9 cellular contexts compared by ENCODE assay signal in the genomic region with DNA sequence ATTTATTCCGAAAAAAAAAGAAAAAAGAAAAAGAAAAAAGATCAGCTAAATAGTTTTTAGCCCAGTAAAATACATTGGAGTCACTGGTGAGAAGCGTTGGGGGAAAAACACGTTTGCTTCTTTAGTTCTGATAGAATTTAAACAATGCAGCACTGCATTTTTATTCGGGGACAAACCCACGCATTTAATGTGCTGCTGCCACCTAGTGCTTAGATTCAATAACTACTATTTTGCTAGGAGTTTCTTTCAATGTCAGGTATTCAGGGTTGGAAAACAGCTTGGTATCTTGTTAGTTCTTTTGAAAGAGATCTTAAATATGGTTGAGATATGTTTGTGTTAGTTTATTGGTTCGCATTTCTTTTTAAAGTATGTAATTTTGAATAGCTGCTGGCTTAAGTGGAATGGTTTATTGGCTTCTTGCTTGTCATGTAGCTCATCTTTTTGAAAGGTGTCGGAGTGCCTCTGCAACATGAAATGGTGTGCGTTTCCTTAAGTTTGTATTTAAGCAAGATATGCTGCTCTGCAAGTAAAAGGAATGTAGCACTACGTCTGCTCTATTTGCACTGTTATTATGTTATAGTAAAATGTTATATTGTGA. TPM values are rescaled to one million over a fixed set of nuclear protein-coding genes. Genes with fewer than 3 reads are reported as not detected.
DNase-seq lines count a peak whose midpoint lies in the region; ATAC-seq and TF ChIP-seq lines count a peak whose summit lies in the region.
"Had no signal": no experiment of that assay in that cellular context is flagged by ENCODE, and none has a peak within 500 bp of the region (broad histone marks: within the 10 kb centered on the region; RNA-seq: fewer than 3 reads in every experiment).

No MANE protein-coding gene starts in this region.

- H3K9me3 ChIP-seq in CD4-positive, CD25-positive, alpha-beta regulatory T cell (ENCODE audit: control insufficient read depth in 2 of 2, low read length in 2 of 2), result no peaks in the 10 kb centered on the region
- H3K9me3 ChIP-seq in OCI-LY7 (ENCODE audit: low read length) (no peaks in the 10 kb centered on the region), breast epithelium (no peaks in the 10 kb centered on the region), left lung (no peaks in the 10 kb centered on the region), tibial artery (no peaks in the 10 kb centered on the region)

- H3K36me3 Mint-ChIP-seq in CD4-positive, CD25-positive, alpha-beta regulatory T cell, result no peaks in the 10 kb centered on the region

- H3K27ac ChIP-seq in CD4-positive, CD25-positive, alpha-beta regulatory T cell (ENCODE audit: insufficient read depth, low read length, poor library complexity, severe bottlenecking), result no peak overlapping the region
- H3K27ac ChIP-seq in OCI-LY7 (ENCODE audit: low read depth, low read length, poor library complexity, severe bottlenecking) (no peak overlapping the region), breast epithelium (no peak overlapping the region), left lung (no peak overlapping the region), tibial artery (no peak overlapping the region)

- ATAC-seq in CD4-positive, CD25-positive, alpha-beta regulatory T cell (ENCODE audit: low read depth in 2 of 2), result peak in 1 of 2 donors; percentile 53
- ATAC-seq in GM18505 (IDR thresholded peaks at IDR 0.05; ENCODE audit: unreplicated experiment) (peak; percentile 44), left lung (peak; percentile 80), GM21423 (IDR thresholded peaks at IDR 0.05; ENCODE audit: unreplicated experiment) (no peak)

- H3K27me3 Mint-ChIP-seq in CD4-positive, CD25-positive, alpha-beta regulatory T cell, result peaks cover 5% of the 10 kb centered on the region

- H3K4me3 ChIP-seq in CD4-positive, CD25-positive, alpha-beta regulatory T cell (ENCODE audit: low read depth, low read length), result no peak overlapping the region
- no peak overlapping the region for H3K4me3 ChIP-seq in Jurkat, Clone E6-1 (ENCODE audit: low read length)
- H3K4me3 ChIP-seq in OCI-LY7 (ENCODE audit: low read depth, low read length, poor library complexity, severe bottlenecking) (no peak overlapping the region), breast epithelium (no peak overlapping the region), left lung (no peak overlapping the region), tibial artery (no peak overlapping the region)

- no peaks in the 10 kb centered on the region for H3K4me1 ChIP-seq in CD4-positive, CD25-positive, alpha-beta regulatory T cell (ENCODE audit: control insufficient read depth, insufficient read depth, low read length, poor library complexity, severe bottlenecking)
- H3K4me1 ChIP-seq in OCI-LY7 (ENCODE audit: insufficient read depth, low read length, poor library complexity, severe bottlenecking) (no peaks in the 10 kb centered on the region), breast epithelium (no peaks in the 10 kb centered on the region), left lung (no peaks in the 10 kb centered on the region), tibial artery (no peaks in the 10 kb centered on the region)

- no TSS peak for BruUV-seq in OCI-LY7 (replicated peaks; lab: Mats Ljungman, UMichigan)

- H3K27me3 ChIP-seq in CD4-positive, CD25-positive, alpha-beta regulatory T cell (ENCODE audit: control insufficient read depth, insufficient read depth, low read length), result peaks cover 6% of the 10 kb centered on the region
- H3K27me3 ChIP-seq in breast epithelium (no peaks in the 10 kb centered on the region), left lung (no peaks in the 10 kb centered on the region), tibial artery (no peaks in the 10 kb centered on the region)

- H3K4me2 ChIP-seq in OCI-LY7 (ENCODE audit: low read length), result no peak overlapping the region

- H3K9me2 ChIP-seq in OCI-LY7 (ENCODE audit: insufficient read depth, low read length), result no peaks in the 10 kb centered on the region

- CTCF ChIA-PET in OCI-LY7 (lab: Charles Lee; ENCODE audit: unreplicated experiment), result no interaction called here

- H2AFZ ChIP-seq in OCI-LY7 (ENCODE audit: low read length), result no peak overlapping the region

- POLR2A ChIA-PET in OCI-LY7 (lab: Charles Lee), result interaction anchor here (0.6 kb wide), 1 partner anchor 147 kb away, joined by 3 read pairs; no protein-coding TSS in a partner anchor

- H4K20me1 ChIP-seq in OCI-LY7 (ENCODE audit: insufficient read depth, low read length), result no peaks in the 10 kb centered on the region

- TF ChIP-seq POLR2A in GM18505 (IDR thresholded peaks at IDR 0.05; ENCODE audit: borderline replicate concordance, extremely low read depth, insufficient read depth, insufficient read length) (no peak), breast epithelium (IDR thresholded peaks at IDR 0.05) (no peak)

- no peaks in the 10 kb centered on the region for H3K79me2 ChIP-seq in OCI-LY7 (ENCODE audit: insufficient read depth, low read depth, low read length)

- peak in 2 of 3 donors; percentile 35 to 57 for DNase-seq in CD4-positive, CD25-positive, alpha-beta regulatory T cell
- DNase-seq in Jurkat, Clone E6-1 (ENCODE audit: low read depth, low spot score), result peak; percentile 16
- DNase-seq in OCI-LY7 (ENCODE audit: low spot score), result peak; percentile 56
- no peak for DNase-seq in breast epithelium (ENCODE audit: low spot score in 2 of 2)
- DNase-seq in left lung, result no peak
- DNase-seq in tibial artery, result no peak

- TF ChIP-seq CTCF in OCI-LY7 (conservative IDR thresholded peaks at IDR 0.05; ENCODE audit: low read length) (peak; percentile 87), breast epithelium (IDR thresholded peaks at IDR 0.05) (peak in 2 of 3 donors; percentile 44 to 50), left lung (IDR thresholded peaks at IDR 0.05) (peak; percentile 57 to 59), tibial artery (IDR thresholded peaks at IDR 0.05) (peak; percentile 54 to 57)

- H3K4me1 Mint-ChIP-seq in CD4-positive, CD25-positive, alpha-beta regulatory T cell, result no peaks in the 10 kb centered on the region

- H3K9me3 Mint-ChIP-seq in CD4-positive, CD25-positive, alpha-beta regulatory T cell, result no peaks in the 10 kb centered on the region
- H3K9me3 Mint-ChIP-seq: T-helper 1 cell treated with Interleukin-12 subunit alpha and Interleukin-12 subunit beta and Interleukin-4 antibody, amounts not matched to agents 30 μg/mL and 1 μg/mL, for 36 hours had no signal

- H3K36me3 ChIP-seq in CD4-positive, CD25-positive, alpha-beta regulatory T cell (ENCODE audit: control insufficient read depth, insufficient read depth, low read length), result no peaks in the 10 kb centered on the region
- H3K36me3 ChIP-seq in OCI-LY7 (ENCODE audit: insufficient read depth, low read length) (no peaks in the 10 kb centered on the region), breast epithelium (no peaks in the 10 kb centered on the region), left lung (no peaks in the 10 kb centered on the region), tibial artery (no peaks in the 10 kb centered on the region)

- peak overlapping the region in 1 of 3 donors; percentile 21 for H3K27ac Mint-ChIP-seq in CD4-positive, CD25-positive, alpha-beta regulatory T cell
- H3K27ac Mint-ChIP-seq: T-helper 1 cell treated with Interleukin-12 subunit alpha and Interleukin-12 subunit beta and Interleukin-4 antibody, amounts not matched to agents 30 μg/mL and 1 μg/mL, for 36 hours had no signal

- H3K4me3 Mint-ChIP-seq in CD4-positive, CD25-positive, alpha-beta regulatory T cell, result no peak overlapping the region
- H3K4me3 Mint-ChIP-seq: T-helper 1 cell treated with Interleukin-12 subunit alpha and Interleukin-12 subunit beta and Interleukin-4 antibody, amounts not matched to agents 30 μg/mL and 1 μg/mL, for 36 hours had no signal

- intact Hi-C loops in OCI-LY7 (cut with micrococcal nuclease; ENCODE audit: unreplicated experiment), result loop anchor here (2.0 to 5.0 kb wide), 2 partner anchors 453 to 540 kb away; no protein-coding TSS in a partner anchor
- intact Hi-C loops in breast epithelium (cut with DNase I; ENCODE audit: low total_unique reads), result no loop called here
- intact Hi-C loops in left lung (cut with DNase I), result no loop called here
- intact Hi-C loops in tibial artery (cut with DNase I; ENCODE audit: low total_unique reads), result loop anchor here (5.0 kb wide), 1 partner anchor 450 kb away; a partner anchor contains a TSS

RNA-seq across cellular contexts. Expression of a gene that starts 41.9 kb away (rescaled TPM):
- 28.3 TPM for total RNA-seq in CD4-positive, CD25-positive, alpha-beta regulatory T cell
- 10 to 100 TPM; 29.3 to 34.5 (median 32.6) TPM for polyA plus RNA-seq in CD4-positive, CD25-positive, alpha-beta regulatory T cell
- polyA plus RNA-seq in Jurkat, Clone E6-1 (2012; ENCODE audit: insufficient read depth, insufficient read length), result 48.8 TPM
- total RNA-seq in OCI-LY7 (2014; rRNA removed; shearing (Covaris generic)), result not detected in 2 replicates
- not detected in 2 replicates for total RNA-seq in OCI-LY7 (2022)
- 10 to 100 TPM in 2 of 3 donors, 1 to 10 TPM in 1; 6.1 to 25.2 (median 12.8) TPM for total RNA-seq in breast epithelium
- 10 to 100 TPM; 18.9 to 30.1 TPM for total RNA-seq in left lung

Comparison
In these comparisons a context has a peak if more than half of its experiments do, and no peak if none do; other contexts are left out.
1. DNase-seq: peak in CD4-positive, CD25-positive, alpha-beta regulatory T cell (2 of 3), Jurkat, Clone E6-1 (single experiment) and OCI-LY7 (single experiment); none in breast epithelium (0 of 2), left lung (0 of 2) and tibial artery (0 of 2).
2. RNA of a gene that starts 41.9 kb away (total RNA-seq): 18.9 to 30.1 TPM in left lung, 28.3 TPM in CD4-positive, CD25-positive, alpha-beta regulatory T cell (single experiment) and 6.1 to 25.2 TPM in breast epithelium; not detected in OCI-LY7; every median in the first group is over 4 times any median in the second.
3. intact Hi-C loops: an anchor here in OCI-LY7 (2.0 to 5.0 kb wide) and tibial artery (5.0 kb wide); none called in breast epithelium and left lung.
4. Peak in every context shown above with its lines, with median percentiles within 50 percentile points of each other: CTCF ChIP-seq.